ENCODE assay signal across 20 cellular contexts in genomic region chr5:142830241-142831018, GRCh38.
A peak's percentile ranks its signal among the peaks of the same experiment; 100 is the strongest.
DNase-seq lines count a peak whose midpoint lies in the region; ATAC-seq and TF ChIP-seq lines count a peak whose summit lies in the region.
"Had no signal": no experiment of that assay in that cellular context is flagged by ENCODE, and none has a peak within 500 bp of the region (broad histone marks: within the 10 kb centered on the region; RNA-seq: fewer than 3 reads in every experiment).

No MANE protein-coding gene starts in this region.

- in situ Hi-C loops in KBM-7 (cut with MboI; ENCODE audit: low pct_unique_long_range_greater_than_20kb, low sequenced_read_pairs): no loop called here

- H3K27me3 ChIP-seq in heart left ventricle: no peaks in the 10 kb centered on the region
- H3K27me3 ChIP-seq in vagina: no peaks in the 10 kb centered on the region
- H3K27me3 ChIP-seq in endodermal cell (ENCODE audit: control insufficient read depth, insufficient read depth, low read length, poor library complexity, severe bottlenecking): no peaks in the 10 kb centered on the region
- H3K27me3 ChIP-seq: Peyer's patch, transverse colon had no signal

- TF ChIP-seq POLR2A in heart left ventricle (IDR thresholded peaks at IDR 0.05) (no peak), vagina (IDR thresholded peaks at IDR 0.05) (no peak)

- no peaks in the 10 kb centered on the region for H3K27me3 Mint-ChIP-seq in endodermal cell (ENCODE audit: insufficient read depth)

- DNase-seq in heart left ventricle (no peak), cardiac septum (ENCODE audit: low spot score) (no peak), fibroblast of the conjunctiva (ENCODE audit: low read depth) (peak; percentile 53), vagina (ENCODE audit: extremely low spot score in 2 of 2) (no peak), KBM-7 (no peak), endodermal cell (no peak)
- DNase-seq in activated T-cell treated with anti-CD3 and anti-CD28 coated beads, Interleukin-2, amount 50 U/mL, for 48 hours: no peak
- DNase-seq: activated CD4-positive, alpha-beta T cell treated with anti-CD3 and anti-CD28 coated beads, Interleukin-2, amount 50 U/mL, for 4 hours; DMS79; GOT3; mesendoderm; NCI-H510A; Peyer's patch; stimulated activated CD8-positive, alpha-beta memory T cell treated with anti-CD3 and anti-CD28 coated beads, Interleukin-4, amount 100 ng/mL, for 48 hours; T-helper 9 cell; transverse colon had no signal

- 71 to 73% (median 72%) methylated on average over 8 of the region's 8 CpGs for WGBS in heart left ventricle, 4 donors
- WGBS in endodermal cell (ENCODE audit: insufficient coverage in 1 of 2, insufficient read length in 1 of 2), 2 experiments: 97% methylated on average over 5 to 8 of the region's 8 CpGs

- no peaks in the 10 kb centered on the region for H3K36me3 Mint-ChIP-seq in endodermal cell (ENCODE audit: low read depth)

- no peak overlapping the region for H3K9ac ChIP-seq in endodermal cell (ENCODE audit: extremely low read depth, low read length, poor library complexity, severe bottlenecking)
- H3K9ac ChIP-seq: parathyroid adenoma had no signal

- no peak overlapping the region for H3K4me3 Mint-ChIP-seq in endodermal cell

- intact Hi-C loops in heart left ventricle (cut with DNase I): no loop called here
- intact Hi-C loops in cardiac septum (cut with DNase I): no loop called here
- intact Hi-C loops in vagina (cut with DNase I): no loop called here

- H3K9me3 Mint-ChIP-seq in endodermal cell: no peaks in the 10 kb centered on the region
- H3K9me3 Mint-ChIP-seq: activated T-helper 2 cell treated with anti-CD3 and anti-CD28 coated beads, Interferon-gamma antibody, Interleukin-2, Interleukin-4, amounts not matched to agents 10 μg/mL and 5 μg/mL and 100 μg/mL, durations not matched to agents 14 hours and 24 hours and 36 hours had no signal

- H3K4me1 ChIP-seq in heart left ventricle (peaks cover 0 to 77% (median 51%) of the 10 kb centered on the region in 12 donors), vagina (peaks cover 53% of the 10 kb centered on the region), endodermal cell (ENCODE audit: control insufficient read depth, insufficient read depth, low read length) (peaks cover 28% of the 10 kb centered on the region)

- H3K9me3 ChIP-seq in heart left ventricle (no peaks in the 10 kb centered on the region), vagina (no peaks in the 10 kb centered on the region), endodermal cell (ENCODE audit: control insufficient read depth, low read length) (no peaks in the 10 kb centered on the region)
- H3K9me3 ChIP-seq: Peyer's patch, transverse colon had no signal

- H3K27ac Mint-ChIP-seq in endodermal cell: no peak overlapping the region
- H3K27ac Mint-ChIP-seq: activated T-helper 2 cell treated with anti-CD3 and anti-CD28 coated beads, Interferon-gamma antibody, Interleukin-2, Interleukin-4, amounts not matched to agents 10 μg/mL and 5 μg/mL and 100 μg/mL, durations not matched to agents 14 hours and 24 hours and 36 hours had no signal

- H3K4me1 Mint-ChIP-seq in endodermal cell: peaks cover 88% of the 10 kb centered on the region

- no peaks in the 10 kb centered on the region for H3K36me3 ChIP-seq in heart left ventricle
- H3K36me3 ChIP-seq in vagina: no peaks in the 10 kb centered on the region
- no peaks in the 10 kb centered on the region for H3K36me3 ChIP-seq in endodermal cell (ENCODE audit: control insufficient read depth, insufficient read depth, low read length)
- H3K36me3 ChIP-seq: Peyer's patch, transverse colon had no signal

- no peak overlapping the region for H3K4me3 ChIP-seq in heart left ventricle
- no peak overlapping the region for H3K4me3 ChIP-seq in vagina
- H3K4me3 ChIP-seq in endodermal cell (ENCODE audit: low read length): no peak overlapping the region
- H3K4me3 ChIP-seq: Peyer's patch, transverse colon had no signal

- ATAC-seq in heart left ventricle (no peak), SK-N-SH treated with all-trans-retinoic acid at 6 μM for 48 hours (peak; percentile 80)
- ATAC-seq: esophagus mucosa had no signal

- TF ChIP-seq CTCF in heart left ventricle (IDR thresholded peaks at IDR 0.05): no peak
- TF ChIP-seq CTCF in vagina (IDR thresholded peaks at IDR 0.05): no peak
- TF ChIP-seq CTCF in endodermal cell (conservative IDR thresholded peaks at IDR 0.05): no peak

- H3K27ac ChIP-seq in heart left ventricle (peak overlapping the region in 8 of 12 donors; percentile 6 to 75 (median 38)), vagina (peak overlapping the region; percentile 1), endodermal cell (ENCODE audit: low read depth, low read length) (no peak overlapping the region)
- H3K27ac ChIP-seq: parathyroid adenoma, Peyer's patch had no signal

TF ChIP-seq in SK-N-SH treated with all-trans-retinoic acid at 6 μM for 48 hours, 23 proteins besides CTCF, POLR2A, EP300 and RAD21:
- TF ChIP-seq GLIS3 (CRISPR knock-in tag; IDR thresholded peaks at IDR 0.05) (no peak), ISL1 (CRISPR knock-in tag; IDR thresholded peaks at IDR 0.05) (peak; percentile 36)
